1 cellular context compared by ENCODE assay signal in genomic region chr9:92931606-92932005, GRCh38.
TF ChIP-seq lines count a peak whose summit lies in the region.

No MANE protein-coding gene starts in this region.

TF ChIP-seq in K562, 482 proteins besides CTCF, POLR2A, EP300 and RAD21:
- TF ChIP-seq YY1 (IDR thresholded peaks at IDR 0.05; ENCODE audit: borderline replicate concordance in 1 of 3, control insufficient read depth in 1 of 3, extremely low read depth in 1 of 3, insufficient read depth in 3 of 3, insufficient read length in 1 of 3, insufficient replicate concordance in 2 of 3, low read depth in 1 of 3, low read length in 2 of 3) (no peak), BCLAF1 (IDR thresholded peaks at IDR 0.05; ENCODE audit: borderline replicate concordance in 1 of 2, control insufficient read depth in 1 of 2, low read depth in 2 of 2, low read length in 1 of 2) (no peak), NBN (IDR thresholded peaks at IDR 0.05; ENCODE audit: low read depth) (no peak), PHB2 (IDR thresholded peaks at IDR 0.05; ENCODE audit: low read depth) (no peak), PATZ1 (CRISPR knock-in tag; IDR thresholded peaks at IDR 0.05; ENCODE audit: borderline replicate concordance) (no peak), TCF7L2 (IDR thresholded peaks at IDR 0.05; ENCODE audit: low read depth, low read length) (no peak), BDP1 (IDR thresholded peaks at IDR 0.05; ENCODE audit: insufficient read depth, insufficient read length) (no peak), GTF2B (IDR thresholded peaks at IDR 0.05; ENCODE audit: extremely low read depth, insufficient read length) (no peak), RBM15 (IDR thresholded peaks at IDR 0.05; ENCODE audit: insufficient read depth, low read length) (no peak), ESRRB (CRISPR knock-in tag; IDR thresholded peaks at IDR 0.05; ENCODE audit: borderline replicate concordance) (no peak)
